In genomic region chr10:122911889-122912484, GRCh38 we compare ENCODE assay signal across 8 cellular contexts. TPM values are rescaled to one million over a fixed set of nuclear protein-coding genes. Genes with fewer than 3 reads are reported as not detected.
A peak's percentile ranks its signal among the peaks of the same experiment; 100 is the strongest.
DNase-seq lines count a peak whose midpoint lies in the region; ATAC-seq and TF ChIP-seq lines count a peak whose summit lies in the region.

No MANE protein-coding gene starts in this region.

- no peak for TF ChIP-seq POLR2A in erythroblast (IDR thresholded peaks at IDR 0.05; ENCODE audit: low read length)

- TF ChIP-seq CTCF in CD4-positive, alpha-beta T cell (IDR thresholded peaks at IDR 0.05) = no peak
- no peak for TF ChIP-seq CTCF in progenitor cell of endocrine pancreas (IDR thresholded peaks at IDR 0.05; ENCODE audit: unreplicated experiment)

- H3K4me3 Mint-ChIP-seq in CD4-positive, alpha-beta T cell = no peak overlapping the region
- H3K4me3 Mint-ChIP-seq in progenitor cell of endocrine pancreas (ENCODE audit: low read depth) = no peak overlapping the region

- DNase-seq in CD4-positive, alpha-beta T cell = peak; percentile 9 to 61 (median 40)
- peak; percentile 27 for DNase-seq in HuH-7.5 (ENCODE audit: low spot score)
- DNase-seq in activated CD4-positive, alpha-beta T cell treated with anti-CD3 and anti-CD28 coated beads, Interleukin-2, amount 50 U/mL, for 24 hours (ENCODE audit: low read depth in 1 of 2, low spot score in 1 of 2) = peak; percentile 16 to 20
- peak; percentile 66 to 78 for DNase-seq in erythroblast (lab: John Stamatoyannopoulos, UW)
- peak; percentile 82 for DNase-seq in progenitor cell of endocrine pancreas (ENCODE audit: low spot score, unreplicated experiment)
- no peak for DNase-seq in T1000 (lab: John Stamatoyannopoulos, UW)
- no peak for DNase-seq in COLO668 (lab: John Stamatoyannopoulos, UW; ENCODE audit: unreplicated experiment)

- H3K9me3 Mint-ChIP-seq in CD4-positive, alpha-beta T cell = peaks cover 3% of the 10 kb centered on the region
- no peaks in the 10 kb centered on the region for H3K9me3 Mint-ChIP-seq in progenitor cell of endocrine pancreas (ENCODE audit: low read depth)

- no peaks in the 10 kb centered on the region for H3K27me3 ChIP-seq in CD4-positive, alpha-beta T cell (ENCODE audit: control insufficient read depth, insufficient read depth, low read length)

- H3K4me1 Mint-ChIP-seq in CD4-positive, alpha-beta T cell (ENCODE audit: low read depth) = no peaks in the 10 kb centered on the region
- H3K4me1 Mint-ChIP-seq in progenitor cell of endocrine pancreas (ENCODE audit: low read depth) = no peaks in the 10 kb centered on the region

- H3K27ac Mint-ChIP-seq in CD4-positive, alpha-beta T cell = no peak overlapping the region
- no peak overlapping the region for H3K27ac Mint-ChIP-seq in progenitor cell of endocrine pancreas

- peak; percentile 81 for ATAC-seq in CD4-positive, alpha-beta T cell (ENCODE audit: poor library complexity)
- no peak for ATAC-seq in GM19324 (IDR thresholded peaks at IDR 0.05; ENCODE audit: low FRiP score, unreplicated experiment)

- no peak overlapping the region for H3K27ac ChIP-seq in CD4-positive, alpha-beta T cell (ENCODE audit: low read depth, low read length)

- POLR2A ChIA-PET in CD4-positive, alpha-beta T cell (lab: Charles Lee) = no interaction called here

- no peaks in the 10 kb centered on the region for H3K36me3 Mint-ChIP-seq in CD4-positive, alpha-beta T cell (ENCODE audit: low read depth)
- H3K36me3 Mint-ChIP-seq in progenitor cell of endocrine pancreas (ENCODE audit: insufficient read depth) = no peaks in the 10 kb centered on the region

- CTCF ChIA-PET in CD4-positive, alpha-beta T cell (lab: Charles Lee) = no interaction called here

- H3K9me3 ChIP-seq in CD4-positive, alpha-beta T cell (ENCODE audit: control insufficient read depth, low read length) = no peaks in the 10 kb centered on the region

- intact Hi-C loops in CD4-positive, alpha-beta T cell (cut with DNase I, micrococcal nuclease) = no loop called here

- peaks cover 28% of the 10 kb centered on the region for H3K27me3 Mint-ChIP-seq in CD4-positive, alpha-beta T cell
- H3K27me3 Mint-ChIP-seq in progenitor cell of endocrine pancreas = peaks cover 14% of the 10 kb centered on the region

RNA-seq across cellular contexts. Expression of gene FAM24A, which starts 1.6 kb away (rescaled TPM):
- not detected for total RNA-seq in CD4-positive, alpha-beta T cell
- not detected in 2 replicates for total RNA-seq in progenitor cell of endocrine pancreas

RNA-seq across cellular contexts. Expression of gene FAM24B, which starts 32.6 kb away (rescaled TPM):
- 1 to 10 TPM; 6.8 to 7.1 TPM for total RNA-seq in CD4-positive, alpha-beta T cell
- not detected in 2 replicates for total RNA-seq in progenitor cell of endocrine pancreas

RNA-seq across cellular contexts. Expression of gene C10orf88, which starts 42.0 kb away (rescaled TPM):
- 1 to 10 TPM; 2.3 to 2.5 TPM for total RNA-seq in CD4-positive, alpha-beta T cell
- total RNA-seq in progenitor cell of endocrine pancreas = 13.5 and 14.7 TPM in 2 replicates

Comparison
In these comparisons a context has a peak if more than half of its experiments do, and no peak if none do; other contexts are left out.
1. DNase-seq: peak in CD4-positive, alpha-beta T cell (10 of 10), HuH-7.5 (single experiment), activated CD4-positive, alpha-beta T cell treated with anti-CD3 and anti-CD28 coated beads, Interleukin-2, amount 50 U/mL, for 24 hours (2 of 2), erythroblast (2 of 2) and progenitor cell of endocrine pancreas (single experiment); none in T1000 (single experiment) and COLO668 (single experiment).